Comparison of ENCODE assay signal across 6 cellular contexts in genomic region chr15:74597146-74597705, GRCh38. TPM values are rescaled to one million over a fixed set of nuclear protein-coding genes. Genes with fewer than 3 reads are reported as not detected.
DNase-seq lines count a peak whose midpoint lies in the region; ATAC-seq and TF ChIP-seq lines count a peak whose summit lies in the region.
"Not testable (repeated sequence)": the region's sequence is repeated elsewhere in the genome, so short reads cannot be mapped to it uniquely, and the experiment has no call there.

No MANE protein-coding gene starts in this region.

- peaks cover 17% of the 10 kb centered on the region for H3K36me3 Mint-ChIP-seq in activated CD4-positive, alpha-beta T cell treated with anti-CD3 and anti-CD28 coated beads, Interleukin-2, amount 10 ng/mL, durations not matched to agents 7 days and 5 days (ENCODE audit: low read depth)
- peaks cover 57% of the 10 kb centered on the region for H3K36me3 Mint-ChIP-seq in activated T-cell treated with anti-CD3 and anti-CD28 coated beads, Interleukin-2, amount 50 U/mL, for 24 hours (ENCODE audit: low read depth)
- not testable (repeated sequence) for H3K36me3 Mint-ChIP-seq in chondrocyte (ENCODE audit: low read depth); natural killer cell

- not testable (repeated sequence) for H3K27me3 Mint-ChIP-seq in activated CD4-positive, alpha-beta T cell treated with anti-CD3 and anti-CD28 coated beads, Interleukin-2, amount 10 ng/mL, durations not matched to agents 7 days and 5 days; activated T-cell treated with anti-CD3 and anti-CD28 coated beads, Interleukin-2, amount 50 U/mL, for 24 hours; chondrocyte (ENCODE audit: low read depth); natural killer cell (ENCODE audit: low read depth in 2 of 2)

- POLR2A ChIA-PET in HEK293 (lab: Yijun Ruan, JAX): interaction anchor here (1.5 to 2.2 kb wide), 2 partner anchors 18 to 136 kb away, joined by 5 to 8 read pairs; partner anchors contain the start of genes CLK3 and UBL7
- POLR2A ChIA-PET in RWPE1 (lab: Yijun Ruan, JAX; ENCODE audit: low non-redundant PET): interaction anchor here (0.5 to 1.8 kb wide), 2 partner anchors 9 to 136 kb away, joined by 3 to 21 read pairs; no protein-coding TSS in a partner anchor
- POLR2A ChIA-PET in activated CD4-positive, alpha-beta T cell treated with anti-CD3 and anti-CD28 coated beads, Interleukin-2, amount 10 ng/mL, durations not matched to agents 7 days and 5 days (lab: Charles Lee): not testable (repeated sequence)

- not testable (repeated sequence) for DNase-seq in RWPE1 (ENCODE audit: low spot score); activated CD4-positive, alpha-beta T cell treated with anti-CD3 and anti-CD28 coated beads, Interleukin-2, amount 10 ng/mL, durations not matched to agents 7 days and 5 days; activated T-cell treated with anti-CD3 and anti-CD28 coated beads, Interleukin-2, amount 50 U/mL, for 24 hours; natural killer cell
- DNase-seq in chondrocyte (ENCODE audit: low spot score): peak; percentile 17

- peaks cover 9 to 46% of the 10 kb centered on the region in 2 experiments; a peak in 2 of 3 replicates for H3K36me3 ChIP-seq in HEK293 (ENCODE audit: control insufficient read depth in 2 of 2, insufficient read depth in 1 of 2, low read length in 2 of 2)

- not testable (repeated sequence) for H3K4me1 ChIP-seq in HEK293 (ENCODE audit: control insufficient read depth, insufficient read depth, low read length)

- not testable (repeated sequence) for H3K4me3 Mint-ChIP-seq in activated CD4-positive, alpha-beta T cell treated with anti-CD3 and anti-CD28 coated beads, Interleukin-2, amount 10 ng/mL, durations not matched to agents 7 days and 5 days; activated T-cell treated with anti-CD3 and anti-CD28 coated beads, Interleukin-2, amount 50 U/mL, for 24 hours; chondrocyte (ENCODE audit: unreplicated experiment); natural killer cell

- ATAC-seq in natural killer cell: not testable (repeated sequence)

- not testable (repeated sequence) for H3K9me3 ChIP-seq in HEK293 (ENCODE audit: control insufficient read depth, insufficient read depth, low read depth, low read length)

- intact Hi-C loops in natural killer cell (cut with micrococcal nuclease): loop anchor here (5.0 kb wide), 1 partner anchor 55 kb away; the partner anchor contains the start of gene ARID3B

- CTCF ChIA-PET in HEK293 (lab: Yijun Ruan, JAX); RWPE1 (lab: Yijun Ruan, JAX): not testable (repeated sequence)
- CTCF ChIA-PET in activated CD4-positive, alpha-beta T cell treated with anti-CD3 and anti-CD28 coated beads, Interleukin-2, amount 10 ng/mL, durations not matched to agents 7 days and 5 days (lab: Charles Lee): interaction anchor here (1.2 to 2.2 kb wide), 4 partner anchors 9 to 24 kb away, joined by 4 to 9 read pairs (median 6); no protein-coding TSS in a partner anchor

- not testable (repeated sequence) for H3K4me3 ChIP-seq in HEK293 (ENCODE audit: low read depth, low read length)

- H3K27ac ChIP-seq in HEK293 (ENCODE audit: extremely low read depth, low read depth, low read length): not testable (repeated sequence)
- H3K27ac ChIP-seq in RWPE1: peak overlapping the region; percentile 84

- peaks cover 19% of the 10 kb centered on the region for H3K4me1 Mint-ChIP-seq in activated CD4-positive, alpha-beta T cell treated with anti-CD3 and anti-CD28 coated beads, Interleukin-2, amount 10 ng/mL, durations not matched to agents 7 days and 5 days
- H3K4me1 Mint-ChIP-seq in activated T-cell treated with anti-CD3 and anti-CD28 coated beads, Interleukin-2, amount 50 U/mL, for 24 hours (ENCODE audit: low read depth): peaks cover 22% of the 10 kb centered on the region
- not testable (repeated sequence) for H3K4me1 Mint-ChIP-seq in chondrocyte (ENCODE audit: low read depth)
- peaks cover 16 to 18% of the 10 kb centered on the region in 2 donors for H3K4me1 Mint-ChIP-seq in natural killer cell

- peak overlapping the region; percentile 68 for H3K27ac Mint-ChIP-seq in activated CD4-positive, alpha-beta T cell treated with anti-CD3 and anti-CD28 coated beads, Interleukin-2, amount 10 ng/mL, durations not matched to agents 7 days and 5 days
- H3K27ac Mint-ChIP-seq in activated T-cell treated with anti-CD3 and anti-CD28 coated beads, Interleukin-2, amount 50 U/mL, for 24 hours: peak overlapping the region; percentile 84
- H3K27ac Mint-ChIP-seq in chondrocyte (ENCODE audit: unreplicated experiment): not testable (repeated sequence)
- peak overlapping the region; percentile 96 to 97 for H3K27ac Mint-ChIP-seq in natural killer cell

- TF ChIP-seq CTCF in HEK293 (tag by site-specific recombination; IDR thresholded peaks at IDR 0.05); RWPE1 (conservative IDR thresholded peaks at IDR 0.05; ENCODE audit: low read depth); chondrocyte (IDR thresholded peaks at IDR 0.05); natural killer cell (IDR thresholded peaks at IDR 0.05): not testable (repeated sequence)

- not testable (repeated sequence) for H3K9me3 Mint-ChIP-seq in activated CD4-positive, alpha-beta T cell treated with anti-CD3 and anti-CD28 coated beads, Interleukin-2, amount 10 ng/mL, durations not matched to agents 7 days and 5 days; activated T-cell treated with anti-CD3 and anti-CD28 coated beads, Interleukin-2, amount 50 U/mL, for 24 hours; chondrocyte (ENCODE audit: low read depth); natural killer cell

TF ChIP-seq in HEK293, 187 proteins besides CTCF, POLR2A, EP300 and RAD21:
- peak; percentile 67 for TF ChIP-seq ZFHX2 (tag by site-specific recombination; conservative IDR thresholded peaks at IDR 0.05)
- peak; percentile 66 for TF ChIP-seq EGR2 (tag by site-specific recombination; IDR thresholded peaks at IDR 0.05; ENCODE audit: low read depth)
TF ChIP-seq in HEK293: peak in this region for 2; not testable (repeated sequence) for 185.

RNA-seq across cellular contexts. Expression of gene CLK3, which starts 18.4 kb away (rescaled TPM):
- 100 to 1,000 TPM; 126 to 134 TPM for total RNA-seq in activated CD4-positive, alpha-beta T cell treated with anti-CD3 and anti-CD28 coated beads, Interleukin-2, amount 10 ng/mL, durations not matched to agents 7 days and 5 days
- total RNA-seq in chondrocyte (43.0 to 48.6 TPM (median 44.5 TPM) in 3 replicates), natural killer cell (100 to 1,000 TPM; 288 to 298 (median 293) TPM)

RNA-seq across cellular contexts. Expression of gene ARID3B, which starts 56.2 kb away (rescaled TPM):
- total RNA-seq in activated CD4-positive, alpha-beta T cell treated with anti-CD3 and anti-CD28 coated beads, Interleukin-2, amount 10 ng/mL, durations not matched to agents 7 days and 5 days: 10 to 100 TPM; 28.3 to 29.0 TPM
- 1.8 to 2.6 TPM (median 2.5 TPM) in 3 replicates for total RNA-seq in chondrocyte
- 10 to 100 TPM; 56.4 to 59.2 (median 58.3) TPM for total RNA-seq in natural killer cell
